In genomic region chr5:59709346-59709821, GRCh38 we compare ENCODE assay signal across 14 cellular contexts.
DNase-seq lines count a peak whose midpoint lies in the region; ATAC-seq and TF ChIP-seq lines count a peak whose summit lies in the region.
"Had no signal": no experiment of that assay in that cellular context is flagged by ENCODE, and none has a peak within 500 bp of the region (broad histone marks: within the 10 kb centered on the region; RNA-seq: fewer than 3 reads in every experiment).

No MANE protein-coding gene starts in this region.

- H3K27ac Mint-ChIP-seq in brain = peak overlapping the region in 3 of 5 experiments; percentile 48 to 74 (median 52)
- H3K27ac Mint-ChIP-seq: nephron progenitor cell; stimulated activated naive B cell treated with anti-CD40 and anti-IgM and Interleukin-4, amounts not matched to agents 10 μg/mL and 1 μg/mL and 100 μg/mL, for 72 hours had no signal

- H3F3A ChIP-seq in PC-3 (ENCODE audit: low read length, unreplicated experiment) = no peaks in the 10 kb centered on the region

- no TSS peak for BruUV-seq in PC-3 (replicated peaks; lab: Mats Ljungman, UMichigan)

- CTCF ChIA-PET in PC-3 (lab: Charles Lee) = no interaction called here

- peaks cover 36% of the 10 kb centered on the region for H3K4me1 Mint-ChIP-seq in brain
- H3K4me1 Mint-ChIP-seq: stimulated activated naive B cell treated with anti-CD40 and anti-IgM and Interleukin-4, amounts not matched to agents 10 μg/mL and 1 μg/mL and 100 μg/mL, for 72 hours had no signal

- H3K4me1 ChIP-seq in urinary bladder (ENCODE audit: insufficient read depth) = no peaks in the 10 kb centered on the region
- no peaks in the 10 kb centered on the region for H3K4me1 ChIP-seq in PC-3 (ENCODE audit: insufficient read depth, low read length)
- H3K4me1 ChIP-seq: vagina had no signal

- H3K4me2 ChIP-seq in PC-3 (ENCODE audit: low read length) = no peak overlapping the region
- H3K4me2 ChIP-seq: SK-N-SH had no signal

- H3K27ac ChIP-seq in urinary bladder (ENCODE audit: low read depth) = peak overlapping the region; percentile 73
- H3K27ac ChIP-seq in PC-3 (ENCODE audit: low read length) = no peak overlapping the region
- H3K27ac ChIP-seq: vagina had no signal

- H3K36me3 ChIP-seq in urinary bladder (ENCODE audit: insufficient read depth) (no peaks in the 10 kb centered on the region), PC-3 (ENCODE audit: low read depth, low read length) (no peaks in the 10 kb centered on the region)
- H3K36me3 ChIP-seq: vagina had no signal

- ATAC-seq in PC-3 = no peak
- ATAC-seq: stimulated activated naive B cell treated with anti-CD40 and anti-IgM and Interleukin-4, amounts not matched to agents 10 μg/mL and 1 μg/mL and 100 μg/mL, for 72 hours had no signal

- no peaks in the 10 kb centered on the region for H4K20me1 ChIP-seq in PC-3 (ENCODE audit: low read length)

- POLR2A ChIA-PET in PC-3 (lab: Charles Lee; ENCODE audit: unreplicated experiment) = no interaction called here

- H3K9me2 ChIP-seq in PC-3 (replicated peaks; ENCODE audit: low read length) = no peaks in the 10 kb centered on the region
- H3K9me2 ChIP-seq: SK-N-SH had no signal

- intact Hi-C loops in PC-3 (cut with micrococcal nuclease) = no loop called here

- peak overlapping the region in 4 of 5 experiments; percentile 8 to 43 (median 20) for H3K4me3 Mint-ChIP-seq in brain
- H3K4me3 Mint-ChIP-seq: nephron progenitor cell; stimulated activated naive B cell treated with anti-CD40 and anti-IgM and Interleukin-4, amounts not matched to agents 10 μg/mL and 1 μg/mL and 100 μg/mL, for 72 hours had no signal

- no peak overlapping the region for H3K4me3 ChIP-seq in urinary bladder (ENCODE audit: low read depth, low read length)
- no peak overlapping the region for H3K4me3 ChIP-seq in PC-3 (ENCODE audit: low read length)
- H3K4me3 ChIP-seq: vagina had no signal

- H3K36me3 Mint-ChIP-seq in brain = peaks cover 16% of the 10 kb centered on the region

- peak; percentile 2 for DNase-seq in NCI-H2227 (lab: John Stamatoyannopoulos, UW; ENCODE audit: unreplicated experiment)
- no peak for DNase-seq in NCI-H2227 treated with DMSO at 0.1 percent for 48 hours (lab: John Stamatoyannopoulos, UW)
- peak; percentile 53 for DNase-seq in iPS-NIHi7 (ENCODE audit: extremely low spot score)
- DNase-seq in PC-3 = no peak
- DNase-seq in GM19240 (ENCODE audit: insufficient read length, low spot score) = no peak
- DNase-seq in activated naive CD4-positive, alpha-beta T cell treated with Interleukin-2 at 50 U/mL for 16 hours = no peak
- DNase-seq: NCI-H1092; NCI-H345; nephron progenitor cell; SK-N-SH; stimulated activated naive B cell treated with anti-CD40 and anti-IgM and Interleukin-4, amounts not matched to agents 10 μg/mL and 1 μg/mL and 100 μg/mL, for 72 hours had no signal

- peaks cover 8% of the 10 kb centered on the region for H3K27me3 Mint-ChIP-seq in brain
- H3K27me3 Mint-ChIP-seq: stimulated activated naive B cell treated with anti-CD40 and anti-IgM and Interleukin-4, amounts not matched to agents 10 μg/mL and 1 μg/mL and 100 μg/mL, for 72 hours had no signal

- no peak overlapping the region for H2AFZ ChIP-seq in PC-3 (ENCODE audit: low read length)

- H3K9me3 ChIP-seq in PC-3 (ENCODE audit: low read length) = no peaks in the 10 kb centered on the region
- H3K9me3 ChIP-seq: SK-N-SH had no signal

- peaks cover 6 to 16% (median 14%) of the 10 kb centered on the region in 5 experiments for H3K9me3 Mint-ChIP-seq in brain

- TF ChIP-seq CTCF in brain (conservative IDR thresholded peaks at IDR 0.05) = no peak
- no peak for TF ChIP-seq CTCF in PC-3 (conservative IDR thresholded peaks at IDR 0.05; ENCODE audit: low read depth, low read length)

- H3K79me2 ChIP-seq in PC-3 (ENCODE audit: low read length) = no peaks in the 10 kb centered on the region

- H3K9ac ChIP-seq in PC-3 (ENCODE audit: low read length) = no peak overlapping the region
- H3K9ac ChIP-seq: SK-N-SH had no signal

- 21% methylated on average over 4 of the region's 4 CpGs for WGBS in urinary bladder

- H3K27me3 ChIP-seq in PC-3 (ENCODE audit: low read length) = no peaks in the 10 kb centered on the region
- H3K27me3 ChIP-seq: vagina had no signal

Comparison
In these comparisons a context has a peak if more than half of its experiments do, and no peak if none do; other contexts are left out.
1. DNase-seq: peak in NCI-H2227 (single experiment) and iPS-NIHi7 (single experiment); none in NCI-H2227 treated with DMSO at 0.1 percent for 48 hours (single experiment), PC-3 (single experiment), GM19240 (single experiment) and activated naive CD4-positive, alpha-beta T cell treated with Interleukin-2 at 50 U/mL for 16 hours (single experiment).